Comparison of ENCODE assay signal across 23 cellular contexts in the genomic region with DNA sequence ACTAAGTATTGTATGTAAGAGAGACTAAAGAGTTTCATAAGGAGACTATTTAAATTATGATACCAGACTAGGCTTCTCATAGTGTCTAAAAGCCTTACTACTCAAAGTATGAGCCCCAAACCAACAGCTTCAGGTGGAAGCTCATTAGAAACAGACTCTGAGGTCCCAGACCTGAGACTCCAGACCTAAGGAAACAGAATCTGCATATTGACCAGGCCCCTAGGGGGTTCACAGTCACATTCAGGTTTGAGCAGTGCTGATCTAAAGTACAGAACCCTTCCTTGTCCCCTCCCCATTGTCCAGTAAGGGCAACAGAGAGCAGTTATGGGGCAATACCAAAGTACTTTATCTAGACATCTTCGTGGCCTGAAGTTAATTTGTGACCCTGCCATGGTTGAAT.
"Had no signal": no experiment of that assay in that cellular context is flagged by ENCODE, and none has a peak within 500 bp of the region (broad histone marks: within the 10 kb centered on the region; RNA-seq: fewer than 3 reads in every experiment).

No MANE protein-coding gene starts in this region.

- H3K27ac ChIP-seq: ascending aorta, body of pancreas had no signal

- H3K9me3 ChIP-seq: ascending aorta, body of pancreas had no signal

- ATAC-seq: activated CD8-positive, alpha-beta T cell treated with anti-CD3 and anti-CD28 coated beads, Interleukin-2, amount 10 ng/mL, durations not matched to agents 7 days and 5 days; body of pancreas; PC-3; T-helper 17 cell; WTC11 had no signal

- H3K36me3 ChIP-seq: ascending aorta had no signal

- DNase-seq: activated CD4-positive, alpha-beta T cell treated with anti-CD3 and anti-CD28 coated beads for 48 hours; activated CD4-positive, alpha-beta T cell treated with anti-CD3 and anti-CD28 coated beads, Interleukin-2, amount 50 U/mL, for 4 hours; activated CD4-positive, CD25-positive, alpha-beta regulatory T cell treated with anti-CD3 and anti-CD28 coated beads, Interleukin-2, amount 50 U/mL, for 72 hours; activated CD8-positive, alpha-beta memory T cell treated with anti-CD3 and anti-CD28 coated beads, Interleukin-2, amount 50 U/mL, for 48 hours; activated CD8-positive, alpha-beta T cell treated with anti-CD3 and anti-CD28 coated beads, Interleukin-2, amount 10 ng/mL, durations not matched to agents 7 days and 5 days; activated effector memory CD4-positive, alpha-beta T cell treated with Interleukin-2 at 50 U/mL for 16 hours; activated naive CD4-positive, alpha-beta T cell; activated T-cell treated with anti-CD3 and anti-CD28 coated beads, Interleukin-2, amount 50 U/mL, for 1 hour; body of pancreas; Karpas-422; NCI-H1092; NCI-H1417; NCI-H1930; NCI-H2171; NCI-H2227 treated with DMSO at 0.1 percent for 48 hours; NCI-H526; NCI-H82; PC-3; SHP77 treated with DMSO at 0.1 percent for 48 hours; T-helper 17 cell; T-helper 9 cell had no signal

- H3K4me3 ChIP-seq: ascending aorta, body of pancreas had no signal

- H3K27me3 ChIP-seq: ascending aorta, body of pancreas had no signal
